8 cellular contexts compared by ENCODE assay signal in genomic region chr17:57953703-57954420, GRCh38. TPM values are rescaled to one million over a fixed set of nuclear protein-coding genes. Genes with fewer than 3 reads are reported as not detected.
A peak's percentile ranks its signal among the peaks of the same experiment; 100 is the strongest.
DNase-seq lines count a peak whose midpoint lies in the region; ATAC-seq and TF ChIP-seq lines count a peak whose summit lies in the region.

No MANE protein-coding gene starts in this region.

- H3K27ac Mint-ChIP-seq in stimulated activated naive CD8-positive, alpha-beta T cell treated with anti-CD3 and anti-CD28 coated beads, Interleukin-15, Interleukin-2, amounts not matched to agents 100 ng/mL and 50 ng/mL, for 24 hours: no peak overlapping the region
- H3K27ac Mint-ChIP-seq in naive thymus-derived CD4-positive, alpha-beta T cell: peak overlapping the region in 3 of 9 donors; percentile 24 to 62 (median 34)

- peak overlapping the region; percentile 64 to 96 (median 83) for H3K4me3 ChIP-seq in dorsolateral prefrontal cortex
- H3K4me3 ChIP-seq in naive thymus-derived CD4-positive, alpha-beta T cell (ENCODE audit: low read length): no peak overlapping the region

- TF ChIP-seq CTCF in dorsolateral prefrontal cortex (IDR thresholded peaks at IDR 0.05 in 54 of 56, conservative IDR thresholded peaks at IDR 0.05 in 2 of 56; ENCODE audit: low read depth in 1 of 56, partially characterized antibody in 56 of 56): no peak

- H3K27me3 ChIP-seq in dorsolateral prefrontal cortex: no peaks in the 10 kb centered on the region
- H3K27me3 ChIP-seq in naive thymus-derived CD4-positive, alpha-beta T cell (ENCODE audit: control insufficient read depth in 2 of 2, insufficient read depth in 2 of 2, low read length in 2 of 2): no peaks in the 10 kb centered on the region

- CTCF ChIA-PET in naive thymus-derived CD4-positive, alpha-beta T cell (lab: Charles Lee): interaction anchor here (0.7 to 1.0 kb wide), 2 partner anchors 8 to 32 kb away, joined by 3 read pairs; no protein-coding TSS in a partner anchor

- H3K4me1 Mint-ChIP-seq in stimulated activated naive CD8-positive, alpha-beta T cell treated with anti-CD3 and anti-CD28 coated beads, Interleukin-15, Interleukin-2, amounts not matched to agents 100 ng/mL and 50 ng/mL, for 24 hours (ENCODE audit: low read depth): peaks cover 43% of the 10 kb centered on the region
- peaks cover 10 to 45% (median 34%) of the 10 kb centered on the region in 7 donors for H3K4me1 Mint-ChIP-seq in naive thymus-derived CD4-positive, alpha-beta T cell

- in situ Hi-C loops in G401 (cut with HindIII; ENCODE audit: low sequenced_read_pairs): no loop called here

- H3K36me3 Mint-ChIP-seq in stimulated activated naive CD8-positive, alpha-beta T cell treated with anti-CD3 and anti-CD28 coated beads, Interleukin-15, Interleukin-2, amounts not matched to agents 100 ng/mL and 50 ng/mL, for 24 hours (ENCODE audit: low read depth): no peaks in the 10 kb centered on the region
- H3K36me3 Mint-ChIP-seq in naive thymus-derived CD4-positive, alpha-beta T cell: no peaks in the 10 kb centered on the region

- intact Hi-C loops in dorsolateral prefrontal cortex (cut with DNase I): loop anchor here in 1 of 2 donors (5.0 kb wide), 1 partner anchor 33 kb away; the partner anchor contains the start of gene VEZF1
- intact Hi-C loops in naive thymus-derived CD4-positive, alpha-beta T cell (cut with micrococcal nuclease): no loop called here

- no peaks in the 10 kb centered on the region for H3K9me3 ChIP-seq in naive thymus-derived CD4-positive, alpha-beta T cell (ENCODE audit: control insufficient read depth in 2 of 3, low read length in 3 of 3)

- POLR2A ChIA-PET in naive thymus-derived CD4-positive, alpha-beta T cell (lab: Charles Lee): interaction anchor here (0.9 to 2.2 kb wide), 3 partner anchors 33 to 46 kb away, joined by 4 to 7 read pairs (median 4); no protein-coding TSS in a partner anchor

- peaks cover 45% of the 10 kb centered on the region for H3K27me3 Mint-ChIP-seq in stimulated activated naive CD8-positive, alpha-beta T cell treated with anti-CD3 and anti-CD28 coated beads, Interleukin-15, Interleukin-2, amounts not matched to agents 100 ng/mL and 50 ng/mL, for 24 hours
- H3K27me3 Mint-ChIP-seq in naive thymus-derived CD4-positive, alpha-beta T cell: peaks cover 0 to 50% (median 9%) of the 10 kb centered on the region in 5 donors

- peaks cover 14% of the 10 kb centered on the region in 2 donors for H3K4me1 ChIP-seq in naive thymus-derived CD4-positive, alpha-beta T cell (ENCODE audit: control insufficient read depth in 2 of 2, insufficient read depth in 2 of 2, low read length in 2 of 2)

- DNase-seq in stimulated activated naive CD8-positive, alpha-beta T cell treated with anti-CD3 and anti-CD28 coated beads, Interleukin-15, Interleukin-2, amounts not matched to agents 100 U/mL and 50 U/mL, for 24 hours: no peak
- peak in 2 of 10 donors; percentile 31 to 41 for DNase-seq in dorsolateral prefrontal cortex
- DNase-seq in naive thymus-derived CD4-positive, alpha-beta T cell: no peak
- no peak for DNase-seq in NCI-H1694 (lab: John Stamatoyannopoulos, UW)
- DNase-seq in G401 (ENCODE audit: low spot score): no peak
- DNase-seq in RKO (ENCODE audit: low spot score): no peak
- DNase-seq in AG20443 (ENCODE audit: low spot score): no peak

- no peaks in the 10 kb centered on the region for H3K9me3 Mint-ChIP-seq in stimulated activated naive CD8-positive, alpha-beta T cell treated with anti-CD3 and anti-CD28 coated beads, Interleukin-15, Interleukin-2, amounts not matched to agents 100 ng/mL and 50 ng/mL, for 24 hours
- no peaks in the 10 kb centered on the region for H3K9me3 Mint-ChIP-seq in naive thymus-derived CD4-positive, alpha-beta T cell

- no peaks in the 10 kb centered on the region for H3K36me3 ChIP-seq in naive thymus-derived CD4-positive, alpha-beta T cell (ENCODE audit: control insufficient read depth in 2 of 3, insufficient read depth in 3 of 3, low read length in 3 of 3)

- H3K27ac ChIP-seq in dorsolateral prefrontal cortex: peak overlapping the region; percentile 82 to 100 (median 99)
- H3K27ac ChIP-seq in naive thymus-derived CD4-positive, alpha-beta T cell (ENCODE audit: low read depth, low read length): no peak overlapping the region

- H3K4me3 Mint-ChIP-seq in stimulated activated naive CD8-positive, alpha-beta T cell treated with anti-CD3 and anti-CD28 coated beads, Interleukin-15, Interleukin-2, amounts not matched to agents 100 ng/mL and 50 ng/mL, for 24 hours: peak overlapping the region; percentile 26
- peak overlapping the region; percentile 68 to 86 (median 71) for H3K4me3 Mint-ChIP-seq in naive thymus-derived CD4-positive, alpha-beta T cell

- ATAC-seq in stimulated activated naive CD8-positive, alpha-beta T cell treated with anti-CD3 and anti-CD28 coated beads, Interleukin-15, Interleukin-2, amounts not matched to agents 100 U/mL and 50 U/mL, for 24 hours: no peak
- ATAC-seq in naive thymus-derived CD4-positive, alpha-beta T cell: no peak

RNA-seq across cellular contexts. Expression of gene CUEDC1, which starts 1.4 kb away (rescaled TPM):
- total RNA-seq in dorsolateral prefrontal cortex: 100 to 1,000 TPM in 1 of 120 experiments, 10 to 100 TPM in 119; 17.3 to 105 (median 33.6) TPM
- 1 to 10 TPM in 3 of 5 experiments, under 1 TPM in 2; 0.10 to 7.7 (median 1.0) TPM for total RNA-seq in naive thymus-derived CD4-positive, alpha-beta T cell
- not detected for polyA plus RNA-seq in naive thymus-derived CD4-positive, alpha-beta T cell
- 26.7 and 42.3 TPM in 2 replicates for total RNA-seq in G401 (2014; rRNA removed; shearing (Covaris generic))

RNA-seq across cellular contexts. Expression of gene VEZF1, which starts 34.2 kb away (rescaled TPM):
- total RNA-seq in dorsolateral prefrontal cortex: 100 to 1,000 TPM in 1 of 120 experiments, 10 to 100 TPM in 119; 29.6 to 117 (median 50.6) TPM
- 10 to 100 TPM; 43.2 to 81.9 (median 46.3) TPM for total RNA-seq in naive thymus-derived CD4-positive, alpha-beta T cell
- polyA plus RNA-seq in naive thymus-derived CD4-positive, alpha-beta T cell: 10 to 100 TPM; 47.6 to 51.2 TPM
- 22.7 and 37.4 TPM in 2 replicates for total RNA-seq in G401 (2014; rRNA removed; shearing (Covaris generic))

RNA-seq across cellular contexts. Expression of gene SRSF1, which starts 53.2 kb away (rescaled TPM):
- total RNA-seq in dorsolateral prefrontal cortex: 100 to 1,000 TPM; 111 to 191 (median 137) TPM
- total RNA-seq in naive thymus-derived CD4-positive, alpha-beta T cell: 100 to 1,000 TPM; 115 to 362 (median 249) TPM
- 10 to 100 TPM; 48.7 to 49.3 TPM for polyA plus RNA-seq in naive thymus-derived CD4-positive, alpha-beta T cell
- total RNA-seq in G401 (2014; rRNA removed; shearing (Covaris generic)): 461 and 585 TPM in 2 replicates
